8 cellular contexts compared by ENCODE assay signal in genomic region chr7:64307254-64308018, GRCh38. TPM values are rescaled to one million over a fixed set of nuclear protein-coding genes. Genes with fewer than 3 reads are reported as not detected.
DNase-seq lines count a peak whose midpoint lies in the region; ATAC-seq and TF ChIP-seq lines count a peak whose summit lies in the region.

No MANE protein-coding gene starts in this region.

- peak overlapping the region; percentile 30 to 70; a peak in 3 of 4 replicates for H3K4me3 ChIP-seq in DND-41 (ENCODE audit: low read depth in 1 of 2, low read length in 2 of 2)
- H3K4me3 ChIP-seq in SU-DHL-6 (ENCODE audit: insufficient read depth, low read length, poor library complexity, severe bottlenecking) = peak overlapping the region; percentile 66
- peak overlapping the region; percentile 27 to 68 (median 62) for H3K4me3 ChIP-seq in heart right ventricle
- peak overlapping the region; percentile 74 for H3K4me3 ChIP-seq in skeletal muscle satellite cell (ENCODE audit: low read length)

- peaks cover 10% of the 10 kb centered on the region for H3K79me2 ChIP-seq in DND-41 (ENCODE audit: insufficient read depth, low read length)
- H3K79me2 ChIP-seq in SU-DHL-6 (ENCODE audit: insufficient read depth, low read length) = peaks cover 3% of the 10 kb centered on the region; the same call in 1 of the 2 replicates

- no peaks in the 10 kb centered on the region for H3K9me2 ChIP-seq in SU-DHL-6 (replicated peaks; ENCODE audit: insufficient read depth, low read length)

- peaks cover 32% of the 10 kb centered on the region for H3K4me1 ChIP-seq in DND-41 (ENCODE audit: insufficient read depth, low read length)
- H3K4me1 ChIP-seq in heart right ventricle = peaks cover 0 to 15% (median 6%) of the 10 kb centered on the region in 9 donors
- peaks cover 5% of the 10 kb centered on the region for H3K4me1 ChIP-seq in skeletal muscle satellite cell (ENCODE audit: control insufficient read depth, insufficient read depth, low read length)

- H3K9me3 ChIP-seq in DND-41 (ENCODE audit: insufficient read depth, low read length, severe bottlenecking) (no peaks in the 10 kb centered on the region), SU-DHL-6 (ENCODE audit: insufficient read depth, low read length) (no peaks in the 10 kb centered on the region), heart right ventricle (no peaks in the 10 kb centered on the region), skeletal muscle satellite cell (replicated peaks; ENCODE audit: low read length) (no peaks in the 10 kb centered on the region)

- H3K36me3 Mint-ChIP-seq in activated naive CD8-positive, alpha-beta T cell treated with anti-CD3 and anti-CD28 coated beads, Interleukin-2, amount 50 U/mL, for 24 hours (ENCODE audit: low read depth) = peaks cover 8% of the 10 kb centered on the region

- no peaks in the 10 kb centered on the region for H3K9me3 Mint-ChIP-seq in activated naive CD8-positive, alpha-beta T cell treated with anti-CD3 and anti-CD28 coated beads, Interleukin-2, amount 50 U/mL, for 24 hours

- TF ChIP-seq CTCF in DND-41 (IDR thresholded peaks at IDR 0.05; ENCODE audit: borderline replicate concordance, extremely low read depth, low read length, poor library complexity, severe bottlenecking) (peak; percentile 29), SU-DHL-6 (IDR thresholded peaks at IDR 0.05; ENCODE audit: insufficient read depth, low read length, poor library complexity, severe bottlenecking) (no peak), heart right ventricle (IDR thresholded peaks at IDR 0.05) (peak in 1 of 9 donors; percentile 24)

- H3K27ac ChIP-seq in DND-41 (ENCODE audit: low read length) (peak overlapping the region; percentile 93), SU-DHL-6 (ENCODE audit: low read depth, low read length) (peak overlapping the region; percentile 91), heart right ventricle (peak overlapping the region; percentile 54 to 91 (median 81))

- H2AFZ ChIP-seq in DND-41 (ENCODE audit: low read depth, low read length) (peak overlapping the region; percentile 85), SU-DHL-6 (ENCODE audit: low read depth, low read length, severe bottlenecking) (peak overlapping the region; percentile 68)

- no peaks in the 10 kb centered on the region for H3K27me3 ChIP-seq in DND-41 (ENCODE audit: insufficient read depth, low read length, poor library complexity)
- no peaks in the 10 kb centered on the region for H3K27me3 ChIP-seq in SU-DHL-6 (ENCODE audit: low read length)
- no peaks in the 10 kb centered on the region for H3K27me3 ChIP-seq in heart right ventricle
- no peaks in the 10 kb centered on the region for H3K27me3 ChIP-seq in skeletal muscle satellite cell (ENCODE audit: control insufficient read depth, insufficient read depth, low read length)

- intact Hi-C loops in heart right ventricle (cut with DNase I) = loop anchor here in 6 of 10 donors (2.0 to 10.0 kb wide), 7 partner anchors 255 to 403 kb away; partner anchors contain the start of genes ZNF680 (in 4 of the 6) and ZNF107 (in 1 of the 6)

- peaks cover 37% of the 10 kb centered on the region for H3K4me1 Mint-ChIP-seq in activated naive CD8-positive, alpha-beta T cell treated with anti-CD3 and anti-CD28 coated beads, Interleukin-2, amount 50 U/mL, for 24 hours

- H3K4me2 ChIP-seq in DND-41 (ENCODE audit: insufficient read depth, low read length) (peak overlapping the region; percentile 66), SU-DHL-6 (ENCODE audit: low read depth, low read length, poor library complexity, severe bottlenecking) (peak overlapping the region; percentile 77), skeletal muscle satellite cell (ENCODE audit: low read length) (peak overlapping the region; percentile 81)

- DNase-seq in DND-41 (peak; percentile 98), LHCN-M2 (ENCODE audit: low read depth) (peak; percentile 89), heart right ventricle (peak; percentile 91 to 92), RKO (ENCODE audit: low spot score) (no peak)
- DNase-seq in activated naive CD8-positive, alpha-beta T cell treated with anti-CD3 and anti-CD28 coated beads, Interleukin-2, amount 50 U/mL, for 24 hours = peak; percentile 87

- H4K20me1 ChIP-seq in DND-41 (ENCODE audit: insufficient read depth, low read length) = no peaks in the 10 kb centered on the region
- H4K20me1 ChIP-seq in SU-DHL-6 (ENCODE audit: low read depth, low read length) = no peaks in the 10 kb centered on the region

- peak overlapping the region; percentile 94 for H3K27ac Mint-ChIP-seq in activated naive CD8-positive, alpha-beta T cell treated with anti-CD3 and anti-CD28 coated beads, Interleukin-2, amount 50 U/mL, for 24 hours

- 3% methylated on average over 33 of the region's 33 CpGs for WGBS in heart right ventricle, 2 donors

- peak overlapping the region; percentile 86 for H3K4me3 Mint-ChIP-seq in activated naive CD8-positive, alpha-beta T cell treated with anti-CD3 and anti-CD28 coated beads, Interleukin-2, amount 50 U/mL, for 24 hours

- ATAC-seq in DND-41 (ENCODE audit: insufficient read depth, low read depth) (peak; percentile 98), GM21529 (IDR thresholded peaks at IDR 0.05; ENCODE audit: unreplicated experiment) (peak; percentile 98), heart right ventricle (peak; percentile 96 to 100 (median 98))
- ATAC-seq in activated naive CD8-positive, alpha-beta T cell treated with anti-CD3 and anti-CD28 coated beads, Interleukin-2, amount 50 U/mL, for 24 hours = peak; percentile 99

- H3K36me3 ChIP-seq in DND-41 (ENCODE audit: insufficient read depth, low read length) (peaks cover 10% of the 10 kb centered on the region), SU-DHL-6 (ENCODE audit: low read length) (no peaks in the 10 kb centered on the region), heart right ventricle (peaks cover 0 to 2% (median 0%) of the 10 kb centered on the region in 9 donors), skeletal muscle satellite cell (ENCODE audit: insufficient read depth, low read length) (no peaks in the 10 kb centered on the region)

- peaks cover 15% of the 10 kb centered on the region for H3F3A ChIP-seq in SU-DHL-6 (ENCODE audit: insufficient read depth)

- peak overlapping the region; percentile 74 for H3K9ac ChIP-seq in DND-41 (ENCODE audit: low read depth, low read length)
- H3K9ac ChIP-seq in SU-DHL-6 (ENCODE audit: low read length) = peak overlapping the region; percentile 73
- peak overlapping the region; percentile 71 for H3K9ac ChIP-seq in skeletal muscle satellite cell (ENCODE audit: low read depth, low read length)

- no peaks in the 10 kb centered on the region for H3K27me3 Mint-ChIP-seq in activated naive CD8-positive, alpha-beta T cell treated with anti-CD3 and anti-CD28 coated beads, Interleukin-2, amount 50 U/mL, for 24 hours

RNA-seq across cellular contexts. Expression of gene ZNF736, which starts 6.3 kb away (rescaled TPM):
- total RNA-seq in LHCN-M2 (2014; rRNA removed) (11.0 and 13.1 TPM in 2 replicates), heart right ventricle (1 to 10 TPM; 4.4 to 8.4 (median 6.4) TPM)
- polyA plus RNA-seq in LHCN-M2 (2012) = 3.7 TPM
- polyA plus RNA-seq in heart right ventricle = 1 to 10 TPM in 1 of 2 donors, under 1 TPM in 1; 0.93 to 6.4 TPM
- total RNA-seq in skeletal muscle satellite cell (2012; rRNA removed) = 7.4 and 8.4 TPM in 2 replicates
